ENCODE assay signal across 8 cellular contexts in the genomic region with DNA sequence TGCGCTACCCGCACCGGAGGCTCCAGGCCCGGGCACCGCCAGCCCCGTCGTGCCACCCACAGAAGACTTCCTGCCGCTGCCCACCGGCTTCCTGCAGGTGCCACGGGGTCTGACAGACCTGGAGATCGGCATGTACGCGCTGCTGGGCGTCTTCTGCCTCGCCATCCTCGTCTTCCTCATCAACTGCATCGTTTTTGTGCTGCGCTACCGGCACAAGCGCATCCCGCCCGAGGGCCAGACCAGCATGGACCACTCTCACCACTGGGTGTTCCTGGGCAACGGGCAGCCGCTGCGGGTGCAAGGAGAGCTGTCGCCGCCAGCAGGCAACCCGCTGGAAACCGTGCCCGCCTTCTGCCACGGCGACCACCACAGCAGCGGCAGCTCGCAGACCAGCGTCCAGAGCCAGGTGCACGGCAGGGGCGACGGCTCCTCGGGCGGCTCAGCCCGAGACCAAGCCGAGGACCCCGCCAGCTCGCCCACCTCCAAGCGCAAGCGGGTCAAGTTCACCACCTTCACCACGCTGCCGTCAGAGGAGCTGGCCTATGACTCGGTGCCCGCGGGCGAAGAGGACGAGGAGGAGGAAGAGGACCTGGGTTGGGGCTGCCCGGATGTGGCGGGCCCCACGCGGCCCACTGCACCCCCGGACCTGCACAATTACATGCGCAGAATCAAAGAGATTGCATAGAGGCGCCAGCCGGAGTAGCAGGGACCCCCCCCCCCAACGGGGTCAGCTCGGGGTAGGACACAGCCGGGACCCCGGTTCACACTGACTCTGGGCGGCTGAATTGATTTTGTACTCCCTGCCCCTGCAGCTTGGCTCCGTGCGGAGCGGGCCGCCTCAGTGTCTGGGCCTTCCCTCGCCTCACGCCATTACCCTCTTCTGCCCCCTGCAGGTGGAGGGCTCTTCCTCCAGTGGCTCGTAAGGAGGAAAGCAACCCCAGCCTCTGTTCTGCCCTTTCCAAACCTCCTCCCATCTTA. TPM values are rescaled to one million over a fixed set of nuclear protein-coding genes. Genes with fewer than 3 reads are reported as not detected.
DNase-seq lines count a peak whose midpoint lies in the region; ATAC-seq and TF ChIP-seq lines count a peak whose summit lies in the region.

No MANE protein-coding gene starts in this region.

- H4K8ac ChIP-seq in neuronal stem cell (ENCODE audit: low read depth, low read length) = no peak overlapping the region

- H3K9me3 ChIP-seq in PC-3 (ENCODE audit: low read length) (no peaks in the 10 kb centered on the region), neuronal stem cell (replicated peaks in 1 of 2; ENCODE audit: control insufficient read depth in 2 of 2, insufficient read depth in 1 of 2, low read depth in 1 of 2, low read length in 2 of 2) (no peaks in the 10 kb centered on the region)

- TF ChIP-seq CTCF in PC-3 (conservative IDR thresholded peaks at IDR 0.05; ENCODE audit: low read depth, low read length) = peak; percentile 66
- peak; percentile 86 for TF ChIP-seq CTCF in fibroblast of pulmonary artery (IDR thresholded peaks at IDR 0.05; ENCODE audit: low read length, missing control alignments)

- peak overlapping the region; percentile 78 for H2BK120ac ChIP-seq in neuronal stem cell (ENCODE audit: low read depth, low read length)

- no peaks in the 10 kb centered on the region for H3K79me2 ChIP-seq in PC-3 (ENCODE audit: low read length)

- H2AK5ac ChIP-seq in neuronal stem cell (ENCODE audit: low read depth, low read length) = peak overlapping the region; percentile 91

- DNase-seq in Daoy (ENCODE audit: low read depth) = peak; percentile 90
- DNase-seq in PC-3 = peak; percentile 57
- peak; percentile 69 for DNase-seq in activated T-helper 1 cell treated with Interleukin-2 at 50 U/mL for 16 hours (ENCODE audit: low read depth)
- peak; percentile 70 for DNase-seq in fibroblast of pulmonary artery (ENCODE audit: low read depth)
- peak; percentile 81 for DNase-seq in neuronal stem cell (ENCODE audit: low spot score)

- H2BK15ac ChIP-seq in neuronal stem cell (ENCODE audit: low read length) = peak overlapping the region; percentile 56

- H4K91ac ChIP-seq in neuronal stem cell (ENCODE audit: low read depth, low read length, poor library complexity) = no peak overlapping the region

- H2BK5ac ChIP-seq in neuronal stem cell (ENCODE audit: low read length) = no peak overlapping the region

- ATAC-seq in HG03108 (IDR thresholded peaks at IDR 0.05; ENCODE audit: unreplicated experiment) (peak; percentile 58), PC-3 (peak; percentile 42; the same call in 1 of the 2 replicates), HG03159 (IDR thresholded peaks at IDR 0.05; ENCODE audit: unreplicated experiment) (no peak)

- POLR2A ChIA-PET in PC-3 (lab: Charles Lee; ENCODE audit: unreplicated experiment) = no interaction called here

- H3F3A ChIP-seq in PC-3 (ENCODE audit: low read length, unreplicated experiment) = no peaks in the 10 kb centered on the region

- peak overlapping the region; percentile 27 for H2BK12ac ChIP-seq in neuronal stem cell (ENCODE audit: low read length)

- H3K36me3 ChIP-seq in PC-3 (ENCODE audit: low read depth, low read length) (no peaks in the 10 kb centered on the region), neuronal stem cell (replicated peaks in 1 of 2; ENCODE audit: control insufficient read depth in 2 of 2, insufficient read depth in 2 of 2, low read length in 2 of 2) (no peaks in the 10 kb centered on the region)

- peaks cover 14% of the 10 kb centered on the region for H3K27me3 ChIP-seq in PC-3 (ENCODE audit: low read length)
- H3K27me3 ChIP-seq in neuronal stem cell (ENCODE audit: control insufficient read depth in 3 of 3, insufficient read depth in 3 of 3, low read depth in 1 of 3, low read length in 3 of 3) = peaks cover 0 to 11% (median 2%) of the 10 kb centered on the region in 3 experiments

- peak overlapping the region; percentile 67 for H3K4me3 Mint-ChIP-seq in stimulated activated naive CD8-positive, alpha-beta T cell treated with anti-CD3 and anti-CD28 coated beads, Interleukin-15, Interleukin-2, amounts not matched to agents 100 ng/mL and 50 ng/mL, for 24 hours

- no peaks in the 10 kb centered on the region for H3K9me3 Mint-ChIP-seq in stimulated activated naive CD8-positive, alpha-beta T cell treated with anti-CD3 and anti-CD28 coated beads, Interleukin-15, Interleukin-2, amounts not matched to agents 100 ng/mL and 50 ng/mL, for 24 hours

- no peaks in the 10 kb centered on the region for H3K36me3 Mint-ChIP-seq in stimulated activated naive CD8-positive, alpha-beta T cell treated with anti-CD3 and anti-CD28 coated beads, Interleukin-15, Interleukin-2, amounts not matched to agents 100 ng/mL and 50 ng/mL, for 24 hours (ENCODE audit: low read depth)

- peak overlapping the region; percentile 42 for H3K14ac ChIP-seq in neuronal stem cell (ENCODE audit: low read length)

- H4K20me1 ChIP-seq in PC-3 (ENCODE audit: low read length) = no peaks in the 10 kb centered on the region

- peak overlapping the region; percentile 81 for H3K18ac ChIP-seq in neuronal stem cell (ENCODE audit: low read length)

- H3K79me1 ChIP-seq in neuronal stem cell (ENCODE audit: low read depth, low read length) = no peaks in the 10 kb centered on the region

- H3K4me2 ChIP-seq in PC-3 (ENCODE audit: low read length) = no peak overlapping the region
- no peak overlapping the region for H3K4me2 ChIP-seq in neuronal stem cell (ENCODE audit: insufficient read depth, low read length, poor library complexity, severe bottlenecking)

- CTCF ChIA-PET in PC-3 (lab: Charles Lee) = no interaction called here

- no peak overlapping the region for H3K4ac ChIP-seq in neuronal stem cell (ENCODE audit: low read length)

- no peaks in the 10 kb centered on the region for H3K4me1 ChIP-seq in PC-3 (ENCODE audit: insufficient read depth, low read length)
- H3K4me1 ChIP-seq in neuronal stem cell (ENCODE audit: control insufficient read depth in 2 of 2, insufficient read depth in 1 of 2, low read depth in 1 of 2, low read length in 2 of 2) = peaks cover 0 to 8% of the 10 kb centered on the region in 2 donors

- H3K27ac ChIP-seq in PC-3 (ENCODE audit: low read length) = no peak overlapping the region
- no peak overlapping the region for H3K27ac ChIP-seq in neuronal stem cell (replicated peaks; ENCODE audit: low read length)

- WGBS in neuronal stem cell (ENCODE audit: extremely low coverage in 2 of 2, insufficient read length in 2 of 2, insufficient replicate concordance in 1 of 2), 2 donors = no CpG with 5 or more reads among the region's 73 CpGs

- H3K4me3 ChIP-seq in PC-3 (ENCODE audit: low read length) (no peak overlapping the region), fibroblast of pulmonary artery (replicated peaks; ENCODE audit: low read depth, low read length) (no peak overlapping the region), neuronal stem cell (ENCODE audit: low read length in 2 of 2) (no peak overlapping the region)

- intact Hi-C loops in PC-3 (cut with micrococcal nuclease) = no loop called here

- H3K9ac ChIP-seq in PC-3 (ENCODE audit: low read length) = no peak overlapping the region
- peak overlapping the region; percentile 26 for H3K9ac ChIP-seq in neuronal stem cell (ENCODE audit: low read depth, low read length, poor library complexity)

- H3K4me1 Mint-ChIP-seq in stimulated activated naive CD8-positive, alpha-beta T cell treated with anti-CD3 and anti-CD28 coated beads, Interleukin-15, Interleukin-2, amounts not matched to agents 100 ng/mL and 50 ng/mL, for 24 hours (ENCODE audit: low read depth) = peaks cover 3% of the 10 kb centered on the region

- no peak overlapping the region for H3K27ac Mint-ChIP-seq in stimulated activated naive CD8-positive, alpha-beta T cell treated with anti-CD3 and anti-CD28 coated beads, Interleukin-15, Interleukin-2, amounts not matched to agents 100 ng/mL and 50 ng/mL, for 24 hours

- H3K23ac ChIP-seq in neuronal stem cell (ENCODE audit: low read depth, low read length, poor library complexity) = peak overlapping the region; percentile 92

- H2AFZ ChIP-seq in PC-3 (ENCODE audit: low read length) = no peak overlapping the region
- peak overlapping the region; percentile 64 for H2AFZ ChIP-seq in neuronal stem cell (ENCODE audit: low read length)

- H3K27me3 Mint-ChIP-seq in stimulated activated naive CD8-positive, alpha-beta T cell treated with anti-CD3 and anti-CD28 coated beads, Interleukin-15, Interleukin-2, amounts not matched to agents 100 ng/mL and 50 ng/mL, for 24 hours = peaks cover 4% of the 10 kb centered on the region

- BruUV-seq in PC-3 (replicated peaks; lab: Mats Ljungman, UMichigan) = no TSS peak

- no peaks in the 10 kb centered on the region for H3K9me2 ChIP-seq in PC-3 (replicated peaks; ENCODE audit: low read length)

RNA-seq across cellular contexts. Expression of a gene that starts 58.5 kb away (rescaled TPM):
- total RNA-seq in Daoy (2014; rRNA removed; shearing (Covaris generic)) = not detected in 2 replicates
- not detected in 2 replicates for total RNA-seq in PC-3 (2014; rRNA removed)
- 0.29 TPM for polyA plus RNA-seq in neuronal stem cell (2013, experiment 1 of 2)
- 0.25 TPM for polyA plus RNA-seq in neuronal stem cell (2013, experiment 2 of 2)
